In genomic region chr1:206672844-206673758, GRCh38 we compare ENCODE assay signal across 1 cellular context.
TF ChIP-seq lines count a peak whose summit lies in the region.

No MANE protein-coding gene starts in this region.

TF ChIP-seq in K562, 482 proteins besides CTCF, POLR2A, EP300 and RAD21 (continued from another document):
- TF ChIP-seq STAT6 (CRISPR knock-in tag; IDR thresholded peaks at IDR 0.05) (no peak), HLTF (IDR thresholded peaks at IDR 0.05) (no peak; the same call in none of the 2 replicates), FOSL1 (tag; conservative IDR thresholded peaks at IDR 0.05) (peak; percentile 60; the same call in 1 of the 2 replicates), SP2 (IDR thresholded peaks at IDR 0.05; ENCODE audit: extremely low read depth, low read depth, low read length, poor library complexity, severe bottlenecking) (no peak), POLR2G (IDR thresholded peaks at IDR 0.05; ENCODE audit: low read depth, low read length) (no peak), ZNF592 (IDR thresholded peaks at IDR 0.05) (peak; percentile 88), DDX20 (tag; IDR thresholded peaks at IDR 0.05; ENCODE audit: low read depth) (0 out of 2 replicates have a peak, but pooled peaks have one; percentile 36), POLR2AphosphoS5 (IDR thresholded peaks at IDR 0.05; ENCODE audit: control insufficient read depth, insufficient read depth, low read depth, low read length) (peak; percentile 98), HMG20A (CRISPR knock-in tag; conservative IDR thresholded peaks at IDR 0.05) (no peak), TBP (optimal IDR thresholded peaks at IDR 0.05; ENCODE audit: low read depth, low read length) (peak; percentile 21), CUX1 (CRISPR knock-in tag; IDR thresholded peaks at IDR 0.05) (peak; percentile 84; the same call in 1 of the 2 replicates), ZNF24 (IDR thresholded peaks at IDR 0.05) (peak; percentile 69; the same call in 1 of the 2 replicates), ZNF561 (CRISPR knock-in tag; conservative IDR thresholded peaks at IDR 0.05) (no peak), TSC22D4 (tag; IDR thresholded peaks at IDR 0.05) (no peak; the same call in 1 of the 2 replicates)
